In genomic region chr19:16338470-16339360, GRCh38 we compare ENCODE assay signal across 8 cellular contexts. TPM values are rescaled to one million over a fixed set of nuclear protein-coding genes. Genes with fewer than 3 reads are reported as not detected.
DNase-seq lines count a peak whose midpoint lies in the region; ATAC-seq and TF ChIP-seq lines count a peak whose summit lies in the region.

No MANE protein-coding gene starts in this region.

- no peak for TF ChIP-seq CTCF in Calu3 (IDR thresholded peaks at IDR 0.05; ENCODE audit: unreplicated experiment)

- no peaks in the 10 kb centered on the region for H3K36me3 Mint-ChIP-seq in Calu3 (ENCODE audit: insufficient read depth, unreplicated experiment)
- H3K36me3 Mint-ChIP-seq in activated T-cell treated with anti-CD3 and anti-CD28 coated beads, Interleukin-2, amount 50 U/mL, for 24 hours (ENCODE audit: low read depth) = no peaks in the 10 kb centered on the region

- intact Hi-C loops in Calu3 (cut with micrococcal nuclease; ENCODE audit: unreplicated experiment) = no loop called here

- no peaks in the 10 kb centered on the region for H3K9me3 Mint-ChIP-seq in Calu3 (ENCODE audit: low read depth, unreplicated experiment)
- H3K9me3 Mint-ChIP-seq in activated T-cell treated with anti-CD3 and anti-CD28 coated beads, Interleukin-2, amount 50 U/mL, for 24 hours = peaks cover 2% of the 10 kb centered on the region

- ATAC-seq in GM21447 (IDR thresholded peaks at IDR 0.05; ENCODE audit: unreplicated experiment) (no peak), GM19328 (IDR thresholded peaks at IDR 0.05; ENCODE audit: unreplicated experiment) (no peak), HG03457 (IDR thresholded peaks at IDR 0.05; ENCODE audit: unreplicated experiment) (no peak)

- peak overlapping the region; percentile 50 for H3K27ac Mint-ChIP-seq in Calu3 (ENCODE audit: unreplicated experiment)
- peak overlapping the region; percentile 91 for H3K27ac Mint-ChIP-seq in activated T-cell treated with anti-CD3 and anti-CD28 coated beads, Interleukin-2, amount 50 U/mL, for 24 hours

- no peaks in the 10 kb centered on the region for H3K9me3 ChIP-seq in KOPT-K1 (ENCODE audit: insufficient read depth, low read length, poor library complexity, severe bottlenecking)

- CTCF ChIA-PET in Calu3 (lab: Charles Lee) = interaction anchor here (0.5 to 1.2 kb wide), 5 partner anchors 8 to 93 kb away, joined by 3 to 10 read pairs (median 5); no protein-coding TSS in a partner anchor

- H3K4me3 Mint-ChIP-seq in Calu3 (ENCODE audit: low read depth, unreplicated experiment) = no peak overlapping the region
- peak overlapping the region; percentile 60 for H3K4me3 Mint-ChIP-seq in activated T-cell treated with anti-CD3 and anti-CD28 coated beads, Interleukin-2, amount 50 U/mL, for 24 hours

- no peaks in the 10 kb centered on the region for H3K36me3 ChIP-seq in KOPT-K1 (ENCODE audit: insufficient read depth, low read length)

- DNase-seq in Calu3 = peak; percentile 57
- DNase-seq in activated T-cell treated with anti-CD3 and anti-CD28 coated beads, Interleukin-2, amount 50 U/mL, for 24 hours = peak; percentile 72
- peak; percentile 25 for DNase-seq in germinal center (ENCODE audit: low spot score)
- DNase-seq in stimulated activated CD4-positive, alpha-beta T cell treated with anti-CD3 and anti-CD28 coated beads, Interleukin-12 subunit alpha, Interleukin-12 subunit beta, amount 100 ng/mL, for 4 hours = peak; percentile 38

- H3K27ac ChIP-seq in KOPT-K1 (ENCODE audit: low read depth, low read length, poor library complexity, severe bottlenecking) = peak overlapping the region; percentile 34

- BruUV-seq in Calu3 (replicated peaks; lab: Mats Ljungman, UMichigan) = no TSS peak

- no peaks in the 10 kb centered on the region for H3K27me3 Mint-ChIP-seq in Calu3 (ENCODE audit: unreplicated experiment)
- H3K27me3 Mint-ChIP-seq in activated T-cell treated with anti-CD3 and anti-CD28 coated beads, Interleukin-2, amount 50 U/mL, for 24 hours = peaks cover 3% of the 10 kb centered on the region

- peaks cover 8% of the 10 kb centered on the region for H3K4me1 Mint-ChIP-seq in Calu3 (ENCODE audit: low read depth, unreplicated experiment)
- peaks cover 65% of the 10 kb centered on the region for H3K4me1 Mint-ChIP-seq in activated T-cell treated with anti-CD3 and anti-CD28 coated beads, Interleukin-2, amount 50 U/mL, for 24 hours (ENCODE audit: low read depth)

RNA-seq across cellular contexts. Expression of gene KLF2, which starts 14.1 kb away (rescaled TPM):
- 2.5 and 5.0 TPM in 2 replicates for total RNA-seq in Calu3 (2022)
